Comparison of ENCODE assay signal across 8 cellular contexts in the genomic region with DNA sequence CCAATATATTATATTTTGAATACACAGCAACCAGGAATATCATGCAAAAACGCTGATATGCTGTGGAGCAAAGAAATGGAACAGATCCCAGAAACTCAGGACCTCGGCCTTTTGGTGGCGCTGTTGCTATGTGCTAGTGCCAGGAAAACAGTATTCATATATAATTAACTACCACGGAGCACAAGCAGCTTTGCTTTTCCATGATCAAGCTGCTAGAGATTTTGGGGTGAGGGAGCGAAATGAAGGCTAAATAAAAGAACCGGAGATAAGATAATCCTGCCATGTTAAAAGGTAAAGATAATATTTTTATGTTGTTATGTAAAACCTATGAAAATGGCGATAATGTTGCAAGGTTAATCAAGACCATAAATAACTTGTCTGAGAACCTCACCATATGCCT.
DNase-seq lines count a peak whose midpoint lies in the region; ATAC-seq and TF ChIP-seq lines count a peak whose summit lies in the region.

No MANE protein-coding gene starts in this region.

- H3K4me1 Mint-ChIP-seq in activated naive CD4-positive, alpha-beta T cell treated with anti-CD3 and anti-CD28 coated beads, Interleukin-2, amount 10 ng/mL, durations not matched to agents 7 days and 5 days: no peaks in the 10 kb centered on the region

- H3K4me3 Mint-ChIP-seq in activated naive CD4-positive, alpha-beta T cell treated with anti-CD3 and anti-CD28 coated beads, Interleukin-2, amount 10 ng/mL, durations not matched to agents 7 days and 5 days: no peak overlapping the region

- TF ChIP-seq CTCF in AG04449 (IDR thresholded peaks at IDR 0.05; ENCODE audit: insufficient read depth, low read length, missing control alignments) (peak; percentile 68), GM06990 (IDR thresholded peaks at IDR 0.05; ENCODE audit: insufficient read depth, low read length, poor library complexity, severe bottlenecking) (peak; percentile 57)

- POLR2A ChIA-PET in AG04449 (lab: Yijun Ruan, JAX): no interaction called here

- H3K36me3 Mint-ChIP-seq in activated naive CD4-positive, alpha-beta T cell treated with anti-CD3 and anti-CD28 coated beads, Interleukin-2, amount 10 ng/mL, durations not matched to agents 7 days and 5 days: no peaks in the 10 kb centered on the region

- H3K27me3 Mint-ChIP-seq in activated naive CD4-positive, alpha-beta T cell treated with anti-CD3 and anti-CD28 coated beads, Interleukin-2, amount 10 ng/mL, durations not matched to agents 7 days and 5 days: no peaks in the 10 kb centered on the region

- ATAC-seq in GM18498 (IDR thresholded peaks at IDR 0.05; ENCODE audit: unreplicated experiment) (no peak), HG03159 (IDR thresholded peaks at IDR 0.05; ENCODE audit: unreplicated experiment) (no peak)

- H3K4me3 ChIP-seq in AG04449 (ENCODE audit: low read depth, low read length) (no peak overlapping the region), GM06990 (replicated peaks; ENCODE audit: low read depth, low read length) (no peak overlapping the region)

- no peak for DNase-seq in AG04449 (ENCODE audit: low read depth, low spot score)
- DNase-seq in GM06990 (ENCODE audit: extremely low read depth, insufficient read length): no peak
- peak; percentile 30 for DNase-seq in NCI-H2171 (lab: John Stamatoyannopoulos, UW)
- DNase-seq in activated naive CD4-positive, alpha-beta T cell treated with anti-CD3 and anti-CD28 coated beads, Interleukin-2, amount 10 ng/mL, durations not matched to agents 7 days and 5 days: peak; percentile 34
- peak; percentile 23 to 64 for DNase-seq in hippocampal formation (lab: John Stamatoyannopoulos, UW)
- DNase-seq in smooth muscle cell of the brain vasculature (ENCODE audit: low read depth, low spot score): peak; percentile 23

- CTCF ChIA-PET in AG04449 (lab: Yijun Ruan, JAX): interaction anchor here (0.6 to 6.5 kb wide), 31 partner anchors 9 to 1033 kb away, joined by 3 to 72 read pairs (median 4); no protein-coding TSS in a partner anchor
- CTCF ChIA-PET in activated naive CD4-positive, alpha-beta T cell treated with anti-CD3 and anti-CD28 coated beads, Interleukin-2, amount 10 ng/mL, durations not matched to agents 7 days and 5 days (lab: Charles Lee): interaction anchor here (1.1 to 2.9 kb wide), 4 partner anchors 36 to 229 kb away, joined by 3 to 16 read pairs (median 4); no protein-coding TSS in a partner anchor

- no peaks in the 10 kb centered on the region for H3K36me3 ChIP-seq in GM06990 (ENCODE audit: control insufficient read depth, insufficient read depth, low read length)

- no peak overlapping the region for H3K27ac Mint-ChIP-seq in activated naive CD4-positive, alpha-beta T cell treated with anti-CD3 and anti-CD28 coated beads, Interleukin-2, amount 10 ng/mL, durations not matched to agents 7 days and 5 days

- H3K9me3 Mint-ChIP-seq in activated naive CD4-positive, alpha-beta T cell treated with anti-CD3 and anti-CD28 coated beads, Interleukin-2, amount 10 ng/mL, durations not matched to agents 7 days and 5 days: no peaks in the 10 kb centered on the region

- H3K27me3 ChIP-seq in GM06990 (replicated peaks; ENCODE audit: control insufficient read depth, insufficient read depth, low read length): no peaks in the 10 kb centered on the region

Comparison
In these comparisons a context has a peak if more than half of its experiments do, and no peak if none do; other contexts are left out.
1. DNase-seq: peak in NCI-H2171 (single experiment), activated naive CD4-positive, alpha-beta T cell treated with anti-CD3 and anti-CD28 coated beads, Interleukin-2, amount 10 ng/mL, durations not matched to agents 7 days and 5 days (single experiment), hippocampal formation (2 of 2) and smooth muscle cell of the brain vasculature (single experiment); none in AG04449 (single experiment) and GM06990 (single experiment).